In the genomic region with DNA sequence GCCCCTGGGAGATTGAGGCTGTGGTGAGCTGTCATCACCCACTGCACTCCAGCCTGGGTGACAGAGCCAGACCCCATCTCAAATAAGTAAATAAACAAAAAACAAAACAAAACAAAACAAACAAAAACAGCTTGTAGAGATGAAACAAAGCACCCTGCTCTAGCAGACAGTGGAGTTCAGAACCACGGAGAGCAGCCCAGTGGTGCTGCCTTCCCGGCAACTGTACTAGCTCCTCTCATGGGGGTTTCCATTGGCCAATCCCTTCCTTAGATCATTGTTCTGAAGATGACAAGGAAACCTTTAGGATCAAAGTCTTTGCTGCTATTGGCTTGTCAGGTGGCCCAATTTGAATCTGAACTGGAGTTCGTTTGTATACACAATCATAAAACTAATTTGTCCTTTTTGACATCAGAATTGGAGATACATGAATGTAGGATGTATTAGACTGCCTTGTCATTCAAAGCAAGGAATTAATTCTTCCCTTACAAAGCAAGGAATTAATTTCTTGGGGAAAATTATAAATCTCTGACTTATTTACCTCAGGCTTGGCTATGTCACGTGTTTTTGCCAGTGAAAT, we compare ENCODE assay signal across 14 cellular contexts. TPM values are rescaled to one million over a fixed set of nuclear protein-coding genes. Genes with fewer than 3 reads are reported as not detected.
A peak's percentile ranks its signal among the peaks of the same experiment; 100 is the strongest.
DNase-seq lines count a peak whose midpoint lies in the region; ATAC-seq, FAIRE-seq and TF ChIP-seq lines count a peak whose summit lies in the region.
"Had no signal": no experiment of that assay in that cellular context is flagged by ENCODE, and none has a peak within 500 bp of the region (broad histone marks: within the 10 kb centered on the region; RNA-seq: fewer than 3 reads in every experiment).

No MANE protein-coding gene starts in this region.

- no peak overlapping the region for H3K9ac ChIP-seq in kidney (ENCODE audit: low read length in 2 of 2)

- ATAC-seq in sciatic nerve = no peak
- no peak for ATAC-seq in HG03135 (IDR thresholded peaks at IDR 0.05; ENCODE audit: unreplicated experiment)
- ATAC-seq: CD8-positive, alpha-beta T cell had no signal

- no peak overlapping the region for H3K4me3 ChIP-seq in kidney (ENCODE audit: low read length in 2 of 2)
- H3K4me3 ChIP-seq: esophagus muscularis mucosa, sigmoid colon had no signal

- H3K4me1 ChIP-seq in kidney (ENCODE audit: control insufficient read depth in 1 of 2, insufficient read depth in 1 of 2, low read depth in 1 of 2, low read length in 2 of 2) = no peaks in the 10 kb centered on the region
- H3K4me1 ChIP-seq: esophagus muscularis mucosa, sigmoid colon had no signal

- no peak overlapping the region for H3K27ac ChIP-seq in kidney (ENCODE audit: low read depth in 2 of 2, low read length in 2 of 2)
- H3K27ac ChIP-seq: esophagus muscularis mucosa, sigmoid colon had no signal

- FAIRE-seq in urothelium cell line (lab: Jason Lieb, UNC) = no peak
- FAIRE-seq in kidney (lab: Jason Lieb, UNC) = no peak

- TF ChIP-seq CTCF in kidney (IDR thresholded peaks at IDR 0.05; ENCODE audit: borderline replicate concordance, extremely low read depth, insufficient read depth) = no peak

- H3K36me3 ChIP-seq in kidney (ENCODE audit: control insufficient read depth in 1 of 2, insufficient read depth in 2 of 2, low read length in 2 of 2) = no peaks in the 10 kb centered on the region
- H3K36me3 ChIP-seq: esophagus muscularis mucosa, sigmoid colon had no signal

- intact Hi-C loops in sciatic nerve (cut with DNase I) = no loop called here
- intact Hi-C loops in kidney (cut with DNase I) = no loop called here

- H3K9me3 ChIP-seq in kidney (ENCODE audit: control insufficient read depth in 1 of 2, low read length in 2 of 2) = no peaks in the 10 kb centered on the region
- H3K9me3 ChIP-seq: esophagus muscularis mucosa, sigmoid colon had no signal

- DNase-seq in stimulated activated CD4-positive, alpha-beta T cell treated with anti-CD3 and anti-CD28 coated beads, Interleukin-15, amount 100 ng/mL, for 24 hours = peak; percentile 13
- no peak for DNase-seq in stimulated activated CD4-positive, alpha-beta T cell treated with anti-CD3 and anti-CD28 coated beads, Interleukin-4, amount 100 ng/mL, for 1 hour
- DNase-seq in OCI-M1 (lab: John Stamatoyannopoulos, UW) (peak; percentile 27), dermis blood vessel endothelial cell (peak; percentile 50), urothelium cell line (ENCODE audit: low spot score) (peak; percentile 66), sciatic nerve (ENCODE audit: low spot score) (no peak), kidney (no peak)
- DNase-seq: CD8-positive, alpha-beta T cell; NCI-H526; sigmoid colon; T1000 had no signal

RNA-seq across cellular contexts. Expression of gene SYCN, which starts 19.7 kb away (rescaled TPM):
- total RNA-seq in dermis blood vessel endothelial cell = not detected in 2 replicates
- not detected for total RNA-seq in sciatic nerve
- not detected for total RNA-seq in kidney
- polyA plus RNA-seq in kidney (ENCODE audit: insufficient read depth, low read depth, low replicate concordance) = not detected
- total RNA-seq: CD8-positive, alpha-beta T cell; esophagus muscularis mucosa; mesenteric fat pad; sigmoid colon had no signal
- polyA plus RNA-seq: sigmoid colon had no signal

RNA-seq across cellular contexts. Expression of gene IFNL3, which starts 21.0 kb away (rescaled TPM):
- total RNA-seq in dermis blood vessel endothelial cell (not detected in 2 replicates), sciatic nerve (not detected), kidney (not detected)
- polyA plus RNA-seq in kidney (ENCODE audit: insufficient read depth, low read depth, low replicate concordance) = not detected
- total RNA-seq: CD8-positive, alpha-beta T cell; esophagus muscularis mucosa; mesenteric fat pad; sigmoid colon had no signal

RNA-seq across cellular contexts. Expression of gene IFNL4, which starts 24.9 kb away (rescaled TPM):
- total RNA-seq in dermis blood vessel endothelial cell (0.05 TPM in 1 of 2 replicates, not detected in the other), sciatic nerve (not detected), kidney (not detected)
- polyA plus RNA-seq in kidney (ENCODE audit: insufficient read depth, low read depth, low replicate concordance) = not detected
- total RNA-seq: CD8-positive, alpha-beta T cell; esophagus muscularis mucosa; mesenteric fat pad; sigmoid colon had no signal
- polyA plus RNA-seq: sigmoid colon had no signal

RNA-seq across cellular contexts. Expression of gene NCCRP1, which starts 27.0 kb away (rescaled TPM):
- not detected in 2 replicates for total RNA-seq in dermis blood vessel endothelial cell
- total RNA-seq in sciatic nerve = not detected
- 0.60 TPM for total RNA-seq in kidney
- 5.5 TPM for polyA plus RNA-seq in kidney (ENCODE audit: insufficient read depth, low read depth, low replicate concordance)
- total RNA-seq: CD8-positive, alpha-beta T cell; mesenteric fat pad had no signal

RNA-seq across cellular contexts. Expression of gene IFNL2, which starts 44.4 kb away (rescaled TPM):
- total RNA-seq in dermis blood vessel endothelial cell (not detected in 2 replicates), sciatic nerve (not detected), kidney (not detected)
- polyA plus RNA-seq in kidney (ENCODE audit: insufficient read depth, low read depth, low replicate concordance) = not detected
- total RNA-seq: CD8-positive, alpha-beta T cell; esophagus muscularis mucosa; mesenteric fat pad; sigmoid colon had no signal
- polyA plus RNA-seq: sigmoid colon had no signal

Comparison
In these comparisons a context has a peak if more than half of its experiments do, and no peak if none do; other contexts are left out.
1. DNase-seq: peak in stimulated activated CD4-positive, alpha-beta T cell treated with anti-CD3 and anti-CD28 coated beads, Interleukin-15, amount 100 ng/mL, for 24 hours (single experiment), OCI-M1 (single experiment), dermis blood vessel endothelial cell (single experiment) and urothelium cell line (single experiment); none in stimulated activated CD4-positive, alpha-beta T cell treated with anti-CD3 and anti-CD28 coated beads, Interleukin-4, amount 100 ng/mL, for 1 hour (single experiment), sciatic nerve (single experiment) and kidney (single experiment).